ENCODE assay signal across 1 cellular context in the genomic region with DNA sequence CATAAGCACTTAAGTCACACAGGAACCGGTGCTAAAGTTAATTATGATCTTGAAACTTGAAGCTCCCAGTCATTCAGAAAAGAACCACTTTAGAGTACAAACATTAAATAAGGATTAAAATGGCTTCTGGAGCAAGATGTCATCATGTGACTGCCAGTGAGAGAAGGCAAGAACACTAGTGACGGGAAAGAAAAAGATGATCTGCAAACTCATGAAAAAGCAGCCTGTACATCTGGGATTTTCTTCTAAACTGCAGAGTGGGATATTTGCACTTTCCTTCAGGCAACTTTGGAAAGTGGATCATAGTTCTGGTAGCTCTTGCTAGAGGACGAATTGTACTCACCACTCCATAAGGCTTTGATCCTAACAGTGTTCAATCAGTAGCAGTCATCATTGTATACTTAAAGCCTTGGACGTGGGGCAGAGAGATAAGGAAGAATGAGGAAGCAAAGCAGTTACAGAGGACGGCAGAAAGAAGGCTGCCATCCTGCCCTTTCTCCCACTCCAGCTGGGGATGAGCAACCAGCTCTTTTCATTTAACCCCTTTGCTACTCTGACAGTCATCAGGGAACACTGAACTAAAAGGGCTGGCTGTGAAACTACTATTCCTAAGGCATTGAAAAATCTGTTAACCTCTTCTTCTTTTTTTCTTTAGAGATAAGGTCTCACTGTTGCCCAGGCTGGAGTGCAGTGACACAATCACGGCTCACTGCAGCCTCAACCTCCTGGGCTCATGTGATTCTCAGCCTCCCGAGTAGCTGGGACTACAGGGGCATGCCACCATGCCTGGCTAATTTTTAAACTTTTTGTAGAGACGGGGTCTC.
TF ChIP-seq lines count a peak whose summit lies in the region.

No MANE protein-coding gene starts in this region.

TF ChIP-seq in K562, 482 proteins besides CTCF, POLR2A, EP300 and RAD21 (continued from another document and continues in another):
- TF ChIP-seq, protein P1, sequence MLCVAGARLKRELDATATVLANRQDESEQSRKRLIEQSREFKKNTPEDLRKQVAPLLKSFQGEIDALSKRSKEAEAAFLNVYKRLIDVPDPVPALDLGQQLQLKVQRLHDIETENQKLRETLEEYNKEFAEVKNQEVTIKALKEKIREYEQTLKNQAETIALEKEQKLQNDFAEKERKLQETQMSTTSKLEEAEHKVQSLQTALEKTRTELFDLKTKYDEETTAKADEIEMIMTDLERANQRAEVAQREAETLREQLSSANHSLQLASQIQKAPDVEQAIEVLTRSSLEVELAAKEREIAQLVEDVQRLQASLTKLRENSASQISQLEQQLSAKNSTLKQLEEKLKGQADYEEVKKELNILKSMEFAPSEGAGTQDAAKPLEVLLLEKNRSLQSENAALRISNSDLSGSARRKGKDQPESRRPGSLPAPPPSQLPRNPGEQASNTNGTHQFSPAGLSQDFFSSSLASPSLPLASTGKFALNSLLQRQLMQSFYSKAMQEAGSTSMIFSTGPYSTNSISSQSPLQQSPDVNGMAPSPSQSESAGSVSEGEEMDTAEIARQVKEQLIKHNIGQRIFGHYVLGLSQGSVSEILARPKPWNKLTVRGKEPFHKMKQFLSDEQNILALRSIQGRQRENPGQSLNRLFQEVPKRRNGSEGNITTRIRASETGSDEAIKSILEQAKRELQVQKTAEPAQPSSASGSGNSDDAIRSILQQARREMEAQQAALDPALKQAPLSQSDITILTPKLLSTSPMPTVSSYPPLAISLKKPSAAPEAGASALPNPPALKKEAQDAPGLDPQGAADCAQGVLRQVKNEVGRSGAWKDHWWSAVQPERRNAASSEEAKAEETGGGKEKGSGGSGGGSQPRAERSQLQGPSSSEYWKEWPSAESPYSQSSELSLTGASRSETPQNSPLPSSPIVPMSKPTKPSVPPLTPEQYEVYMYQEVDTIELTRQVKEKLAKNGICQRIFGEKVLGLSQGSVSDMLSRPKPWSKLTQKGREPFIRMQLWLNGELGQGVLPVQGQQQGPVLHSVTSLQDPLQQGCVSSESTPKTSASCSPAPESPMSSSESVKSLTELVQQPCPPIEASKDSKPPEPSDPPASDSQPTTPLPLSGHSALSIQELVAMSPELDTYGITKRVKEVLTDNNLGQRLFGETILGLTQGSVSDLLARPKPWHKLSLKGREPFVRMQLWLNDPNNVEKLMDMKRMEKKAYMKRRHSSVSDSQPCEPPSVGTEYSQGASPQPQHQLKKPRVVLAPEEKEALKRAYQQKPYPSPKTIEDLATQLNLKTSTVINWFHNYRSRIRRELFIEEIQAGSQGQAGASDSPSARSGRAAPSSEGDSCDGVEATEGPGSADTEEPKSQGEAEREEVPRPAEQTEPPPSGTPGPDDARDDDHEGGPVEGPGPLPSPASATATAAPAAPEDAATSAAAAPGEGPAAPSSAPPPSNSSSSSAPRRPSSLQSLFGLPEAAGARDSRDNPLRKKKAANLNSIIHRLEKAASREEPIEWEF (CRISPR knock-in tag; IDR thresholded peaks at IDR 0.05): 0 out of 2 replicates have a peak, but pooled peaks have one; percentile 48
- no peak for TF ChIP-seq IFI16 (CRISPR knock-in tag; IDR thresholded peaks at IDR 0.05)
- TF ChIP-seq CREM (IDR thresholded peaks at IDR 0.05; ENCODE audit: low read depth): peak; percentile 75
- TF ChIP-seq HOXB6 (CRISPR knock-in tag; IDR thresholded peaks at IDR 0.05; ENCODE audit: borderline replicate concordance): no peak
- peak; percentile 52; the same call in 1 of the 2 replicates for TF ChIP-seq TRIM28 (IDR thresholded peaks at IDR 0.05)
- TF ChIP-seq ZNF77 (CRISPR knock-in tag; IDR thresholded peaks at IDR 0.05): no peak
- TF ChIP-seq, protein P2, sequence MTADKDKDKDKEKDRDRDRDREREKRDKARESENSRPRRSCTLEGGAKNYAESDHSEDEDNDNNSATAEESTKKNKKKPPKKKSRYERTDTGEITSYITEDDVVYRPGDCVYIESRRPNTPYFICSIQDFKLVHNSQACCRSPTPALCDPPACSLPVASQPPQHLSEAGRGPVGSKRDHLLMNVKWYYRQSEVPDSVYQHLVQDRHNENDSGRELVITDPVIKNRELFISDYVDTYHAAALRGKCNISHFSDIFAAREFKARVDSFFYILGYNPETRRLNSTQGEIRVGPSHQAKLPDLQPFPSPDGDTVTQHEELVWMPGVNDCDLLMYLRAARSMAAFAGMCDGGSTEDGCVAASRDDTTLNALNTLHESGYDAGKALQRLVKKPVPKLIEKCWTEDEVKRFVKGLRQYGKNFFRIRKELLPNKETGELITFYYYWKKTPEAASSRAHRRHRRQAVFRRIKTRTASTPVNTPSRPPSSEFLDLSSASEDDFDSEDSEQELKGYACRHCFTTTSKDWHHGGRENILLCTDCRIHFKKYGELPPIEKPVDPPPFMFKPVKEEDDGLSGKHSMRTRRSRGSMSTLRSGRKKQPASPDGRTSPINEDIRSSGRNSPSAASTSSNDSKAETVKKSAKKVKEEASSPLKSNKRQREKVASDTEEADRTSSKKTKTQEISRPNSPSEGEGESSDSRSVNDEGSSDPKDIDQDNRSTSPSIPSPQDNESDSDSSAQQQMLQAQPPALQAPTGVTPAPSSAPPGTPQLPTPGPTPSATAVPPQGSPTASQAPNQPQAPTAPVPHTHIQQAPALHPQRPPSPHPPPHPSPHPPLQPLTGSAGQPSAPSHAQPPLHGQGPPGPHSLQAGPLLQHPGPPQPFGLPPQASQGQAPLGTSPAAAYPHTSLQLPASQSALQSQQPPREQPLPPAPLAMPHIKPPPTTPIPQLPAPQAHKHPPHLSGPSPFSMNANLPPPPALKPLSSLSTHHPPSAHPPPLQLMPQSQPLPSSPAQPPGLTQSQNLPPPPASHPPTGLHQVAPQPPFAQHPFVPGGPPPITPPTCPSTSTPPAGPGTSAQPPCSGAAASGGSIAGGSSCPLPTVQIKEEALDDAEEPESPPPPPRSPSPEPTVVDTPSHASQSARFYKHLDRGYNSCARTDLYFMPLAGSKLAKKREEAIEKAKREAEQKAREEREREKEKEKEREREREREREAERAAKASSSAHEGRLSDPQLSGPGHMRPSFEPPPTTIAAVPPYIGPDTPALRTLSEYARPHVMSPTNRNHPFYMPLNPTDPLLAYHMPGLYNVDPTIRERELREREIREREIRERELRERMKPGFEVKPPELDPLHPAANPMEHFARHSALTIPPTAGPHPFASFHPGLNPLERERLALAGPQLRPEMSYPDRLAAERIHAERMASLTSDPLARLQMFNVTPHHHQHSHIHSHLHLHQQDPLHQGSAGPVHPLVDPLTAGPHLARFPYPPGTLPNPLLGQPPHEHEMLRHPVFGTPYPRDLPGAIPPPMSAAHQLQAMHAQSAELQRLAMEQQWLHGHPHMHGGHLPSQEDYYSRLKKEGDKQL (CRISPR knock-in tag; IDR thresholded peaks at IDR 0.05; ENCODE audit: borderline replicate concordance): no peak
- TF ChIP-seq, protein P3, sequence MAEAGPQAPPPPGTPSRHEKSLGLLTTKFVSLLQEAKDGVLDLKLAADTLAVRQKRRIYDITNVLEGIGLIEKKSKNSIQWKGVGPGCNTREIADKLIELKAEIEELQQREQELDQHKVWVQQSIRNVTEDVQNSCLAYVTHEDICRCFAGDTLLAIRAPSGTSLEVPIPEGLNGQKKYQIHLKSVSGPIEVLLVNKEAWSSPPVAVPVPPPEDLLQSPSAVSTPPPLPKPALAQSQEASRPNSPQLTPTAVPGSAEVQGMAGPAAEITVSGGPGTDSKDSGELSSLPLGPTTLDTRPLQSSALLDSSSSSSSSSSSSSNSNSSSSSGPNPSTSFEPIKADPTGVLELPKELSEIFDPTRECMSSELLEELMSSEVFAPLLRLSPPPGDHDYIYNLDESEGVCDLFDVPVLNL (CRISPR knock-in tag; IDR thresholded peaks at IDR 0.05; ENCODE audit: low read depth): no peak
- TF ChIP-seq, protein P4, sequence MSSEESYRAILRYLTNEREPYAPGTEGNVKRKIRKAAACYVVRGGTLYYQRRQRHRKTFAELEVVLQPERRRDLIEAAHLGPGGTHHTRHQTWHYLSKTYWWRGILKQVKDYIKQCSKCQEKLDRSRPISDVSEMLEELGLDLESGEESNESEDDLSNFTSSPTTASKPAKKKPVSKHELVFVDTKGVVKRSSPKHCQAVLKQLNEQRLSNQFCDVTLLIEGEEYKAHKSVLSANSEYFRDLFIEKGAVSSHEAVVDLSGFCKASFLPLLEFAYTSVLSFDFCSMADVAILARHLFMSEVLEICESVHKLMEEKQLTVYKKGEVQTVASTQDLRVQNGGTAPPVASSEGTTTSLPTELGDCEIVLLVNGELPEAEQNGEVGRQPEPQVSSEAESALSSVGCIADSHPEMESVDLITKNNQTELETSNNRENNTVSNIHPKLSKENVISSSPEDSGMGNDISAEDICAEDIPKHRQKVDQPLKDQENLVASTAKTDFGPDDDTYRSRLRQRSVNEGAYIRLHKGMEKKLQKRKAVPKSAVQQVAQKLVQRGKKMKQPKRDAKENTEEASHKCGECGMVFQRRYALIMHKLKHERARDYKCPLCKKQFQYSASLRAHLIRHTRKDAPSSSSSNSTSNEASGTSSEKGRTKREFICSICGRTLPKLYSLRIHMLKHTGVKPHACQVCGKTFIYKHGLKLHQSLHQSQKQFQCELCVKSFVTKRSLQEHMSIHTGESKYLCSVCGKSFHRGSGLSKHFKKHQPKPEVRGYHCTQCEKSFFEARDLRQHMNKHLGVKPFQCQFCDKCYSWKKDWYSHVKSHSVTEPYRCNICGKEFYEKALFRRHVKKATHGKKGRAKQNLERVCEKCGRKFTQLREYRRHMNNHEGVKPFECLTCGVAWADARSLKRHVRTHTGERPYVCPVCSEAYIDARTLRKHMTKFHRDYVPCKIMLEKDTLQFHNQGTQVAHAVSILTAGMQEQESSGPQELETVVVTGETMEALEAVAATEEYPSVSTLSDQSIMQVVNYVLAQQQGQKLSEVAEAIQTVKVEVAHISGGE (CRISPR knock-in tag; IDR thresholded peaks at IDR 0.05): peak in 1 of 3 experiments; percentile 51; a peak in 1 of 6 replicates
- TF ChIP-seq CEBPG (CRISPR knock-in tag; IDR thresholded peaks at IDR 0.05): no peak
- TF ChIP-seq CEBPG (tag; conservative IDR thresholded peaks at IDR 0.05 in 1 of 2, IDR thresholded peaks at IDR 0.05 in 1 of 2): no peak
- TF ChIP-seq GATA2 (CRISPR knock-in tag; IDR thresholded peaks at IDR 0.05): peak; percentile 82
- TF ChIP-seq PHB (CRISPR knock-in tag; IDR thresholded peaks at IDR 0.05): no peak
- TF ChIP-seq ZNF347 (CRISPR knock-in tag; IDR thresholded peaks at IDR 0.05; ENCODE audit: low read depth): no peak
- no peak for TF ChIP-seq KAT7 (CRISPR knock-in tag; IDR thresholded peaks at IDR 0.05; ENCODE audit: borderline replicate concordance)
- no peak for TF ChIP-seq PTBP1 (IDR thresholded peaks at IDR 0.05; ENCODE audit: low read depth, low read length)
- TF ChIP-seq THRAP3 (IDR thresholded peaks at IDR 0.05; ENCODE audit: borderline replicate concordance): no peak
- no peak for TF ChIP-seq SPI1 (IDR thresholded peaks at IDR 0.05; ENCODE audit: borderline replicate concordance, low read depth, low read length)
- no peak for TF ChIP-seq CBX2 (IDR thresholded peaks at IDR 0.05; ENCODE audit: insufficient read depth, low read length, poor library complexity, severe bottlenecking)
- TF ChIP-seq, protein P5, sequence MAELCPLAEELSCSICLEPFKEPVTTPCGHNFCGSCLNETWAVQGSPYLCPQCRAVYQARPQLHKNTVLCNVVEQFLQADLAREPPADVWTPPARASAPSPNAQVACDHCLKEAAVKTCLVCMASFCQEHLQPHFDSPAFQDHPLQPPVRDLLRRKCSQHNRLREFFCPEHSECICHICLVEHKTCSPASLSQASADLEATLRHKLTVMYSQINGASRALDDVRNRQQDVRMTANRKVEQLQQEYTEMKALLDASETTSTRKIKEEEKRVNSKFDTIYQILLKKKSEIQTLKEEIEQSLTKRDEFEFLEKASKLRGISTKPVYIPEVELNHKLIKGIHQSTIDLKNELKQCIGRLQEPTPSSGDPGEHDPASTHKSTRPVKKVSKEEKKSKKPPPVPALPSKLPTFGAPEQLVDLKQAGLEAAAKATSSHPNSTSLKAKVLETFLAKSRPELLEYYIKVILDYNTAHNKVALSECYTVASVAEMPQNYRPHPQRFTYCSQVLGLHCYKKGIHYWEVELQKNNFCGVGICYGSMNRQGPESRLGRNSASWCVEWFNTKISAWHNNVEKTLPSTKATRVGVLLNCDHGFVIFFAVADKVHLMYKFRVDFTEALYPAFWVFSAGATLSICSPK (IDR thresholded peaks at IDR 0.05; ENCODE audit: borderline replicate concordance): no peak
- TF ChIP-seq HNRNPK (IDR thresholded peaks at IDR 0.05; ENCODE audit: low read depth, low read length, poor library complexity, severe bottlenecking): no peak
- TF ChIP-seq, protein P6, sequence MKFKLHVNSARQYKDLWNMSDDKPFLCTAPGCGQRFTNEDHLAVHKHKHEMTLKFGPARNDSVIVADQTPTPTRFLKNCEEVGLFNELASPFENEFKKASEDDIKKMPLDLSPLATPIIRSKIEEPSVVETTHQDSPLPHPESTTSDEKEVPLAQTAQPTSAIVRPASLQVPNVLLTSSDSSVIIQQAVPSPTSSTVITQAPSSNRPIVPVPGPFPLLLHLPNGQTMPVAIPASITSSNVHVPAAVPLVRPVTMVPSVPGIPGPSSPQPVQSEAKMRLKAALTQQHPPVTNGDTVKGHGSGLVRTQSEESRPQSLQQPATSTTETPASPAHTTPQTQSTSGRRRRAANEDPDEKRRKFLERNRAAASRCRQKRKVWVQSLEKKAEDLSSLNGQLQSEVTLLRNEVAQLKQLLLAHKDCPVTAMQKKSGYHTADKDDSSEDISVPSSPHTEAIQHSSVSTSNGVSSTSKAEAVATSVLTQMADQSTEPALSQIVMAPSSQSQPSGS (CRISPR knock-in tag; IDR thresholded peaks at IDR 0.05): no peak
- TF ChIP-seq, protein P7, sequence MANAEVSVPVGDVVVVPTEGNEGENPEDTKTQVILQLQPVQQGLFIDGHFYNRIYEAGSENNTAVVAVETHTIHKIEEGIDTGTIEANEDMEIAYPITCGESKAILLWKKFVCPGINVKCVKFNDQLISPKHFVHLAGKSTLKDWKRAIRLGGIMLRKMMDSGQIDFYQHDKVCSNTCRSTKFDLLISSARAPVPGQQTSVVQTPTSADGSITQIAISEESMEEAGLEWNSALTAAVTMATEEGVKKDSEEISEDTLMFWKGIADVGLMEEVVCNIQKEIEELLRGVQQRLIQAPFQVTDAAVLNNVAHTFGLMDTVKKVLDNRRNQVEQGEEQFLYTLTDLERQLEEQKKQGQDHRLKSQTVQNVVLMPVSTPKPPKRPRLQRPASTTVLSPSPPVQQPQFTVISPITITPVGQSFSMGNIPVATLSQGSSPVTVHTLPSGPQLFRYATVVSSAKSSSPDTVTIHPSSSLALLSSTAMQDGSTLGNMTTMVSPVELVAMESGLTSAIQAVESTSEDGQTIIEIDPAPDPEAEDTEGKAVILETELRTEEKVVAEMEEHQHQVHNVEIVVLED (CRISPR knock-in tag; IDR thresholded peaks at IDR 0.05): no peak
- peak; percentile 38; the same call in 1 of the 2 replicates for TF ChIP-seq FOXM1 (IDR thresholded peaks at IDR 0.05; ENCODE audit: low read depth)
- no peak for TF ChIP-seq FOXM1 (CRISPR knock-in tag; IDR thresholded peaks at IDR 0.05; ENCODE audit: low read depth)
- peak; percentile 33; the same call in 1 of the 2 replicates for TF ChIP-seq ZNF316 (IDR thresholded peaks at IDR 0.05)
- TF ChIP-seq FOXA3 (CRISPR knock-in tag; conservative IDR thresholded peaks at IDR 0.05 in 1 of 2, IDR thresholded peaks at IDR 0.05 in 1 of 2): peak in 1 of 2 experiments; percentile 45; a peak in 2 of 4 replicates
- no peak for TF ChIP-seq ZNF282 (CRISPR knock-in tag; IDR thresholded peaks at IDR 0.05)
- TF ChIP-seq KLF6 (CRISPR knock-in tag; IDR thresholded peaks at IDR 0.05; ENCODE audit: borderline replicate concordance): peak; percentile 25; the same call in 1 of the 2 replicates
